In the genomic region with DNA sequence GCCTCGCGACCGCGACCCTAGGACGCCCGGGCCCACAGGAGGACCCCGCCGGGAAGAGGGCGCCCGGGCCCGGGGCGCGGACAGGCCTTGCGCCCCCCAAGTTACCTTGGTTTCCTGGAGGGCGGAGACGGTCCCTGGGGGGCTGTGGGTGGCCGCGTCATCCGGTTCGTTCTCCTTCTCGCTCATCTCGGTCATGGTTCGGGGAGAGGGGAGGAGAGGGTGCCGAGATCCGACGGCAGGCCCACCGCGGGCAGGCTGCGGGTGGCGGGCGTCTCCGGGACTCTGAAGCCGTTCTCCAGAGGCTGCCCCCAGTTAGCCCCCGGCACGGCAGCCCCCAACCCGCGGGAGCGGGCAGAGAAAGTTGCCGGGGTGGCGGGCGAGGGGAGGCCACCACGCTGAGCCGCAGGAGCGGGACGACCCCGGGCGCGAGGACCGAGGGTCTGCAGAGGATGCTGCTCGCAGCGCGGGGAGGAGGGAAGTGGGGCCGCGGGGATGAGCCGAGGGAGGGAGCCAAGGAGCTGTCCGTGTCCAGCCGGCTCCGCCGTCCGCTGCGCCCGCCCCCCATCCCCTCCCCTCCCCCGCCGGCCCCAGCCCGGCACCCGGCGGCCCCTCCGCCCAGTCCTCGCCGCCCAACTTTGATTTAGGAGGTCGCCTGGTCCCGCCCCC, we compare ENCODE assay signal across 8 cellular contexts. TPM values are rescaled to one million over a fixed set of nuclear protein-coding genes. Genes with fewer than 3 reads are reported as not detected.
DNase-seq lines count a peak whose midpoint lies in the region; ATAC-seq and TF ChIP-seq lines count a peak whose summit lies in the region.

A gene with protein sequence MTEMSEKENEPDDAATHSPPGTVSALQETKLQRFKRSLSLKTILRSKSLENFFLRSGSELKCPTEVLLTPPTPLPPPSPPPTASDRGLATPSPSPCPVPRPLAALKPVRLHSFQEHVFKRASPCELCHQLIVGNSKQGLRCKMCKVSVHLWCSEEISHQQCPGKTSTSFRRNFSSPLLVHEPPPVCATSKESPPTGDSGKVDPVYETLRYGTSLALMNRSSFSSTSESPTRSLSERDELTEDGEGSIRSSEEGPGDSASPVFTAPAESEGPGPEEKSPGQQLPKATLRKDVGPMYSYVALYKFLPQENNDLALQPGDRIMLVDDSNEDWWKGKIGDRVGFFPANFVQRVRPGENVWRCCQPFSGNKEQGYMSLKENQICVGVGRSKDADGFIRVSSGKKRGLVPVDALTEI (minus strand): TSS at position 638 of the 666 bp plus-strand sequence. CDS start 443 bp downstream, at position 195.

- TF ChIP-seq POLR2A in heart left ventricle (IDR thresholded peaks at IDR 0.05) (no peak), vagina (IDR thresholded peaks at IDR 0.05) (no peak), adrenal gland (IDR thresholded peaks at IDR 0.05) (no peak)

- H3K36me3 Mint-ChIP-seq in chondrocyte (ENCODE audit: low read depth), result no peaks in the 10 kb centered on the region

- H3K4me1 ChIP-seq in heart left ventricle (peaks cover 0 to 22% (median 15%) of the 10 kb centered on the region in 12 donors), muscle layer of duodenum (ENCODE audit: control insufficient read depth in 1 of 2, insufficient read depth in 2 of 2, low read length in 2 of 2) (peaks cover 3 to 21% of the 10 kb centered on the region in 2 donors), vagina (peaks cover 23% of the 10 kb centered on the region), adrenal gland (replicated peaks in 1 of 2) (peaks cover 8 to 20% of the 10 kb centered on the region in 2 donors)

- H3K9me3 Mint-ChIP-seq in chondrocyte (ENCODE audit: low read depth), result no peaks in the 10 kb centered on the region

- H3K36me3 ChIP-seq in heart left ventricle (no peaks in the 10 kb centered on the region), muscle layer of duodenum (ENCODE audit: control insufficient read depth in 1 of 2, insufficient read depth in 2 of 2, low read length in 2 of 2) (no peaks in the 10 kb centered on the region), vagina (no peaks in the 10 kb centered on the region), adrenal gland (replicated peaks in 1 of 2) (no peaks in the 10 kb centered on the region)

- H3K27ac Mint-ChIP-seq in chondrocyte (ENCODE audit: unreplicated experiment), result no peak within 1 kb of the TSS

- peaks cover 10 to 53% (median 28%) of the 10 kb centered on the region in 9 donors for H3K27me3 ChIP-seq in heart left ventricle
- peaks cover 19% of the 10 kb centered on the region for H3K27me3 ChIP-seq in muscle layer of duodenum (ENCODE audit: low read depth, low read length)
- H3K27me3 ChIP-seq in vagina, result no peaks in the 10 kb centered on the region
- H3K27me3 ChIP-seq in adrenal gland, result peaks cover 16% of the 10 kb centered on the region

- TF ChIP-seq CTCF in heart left ventricle (IDR thresholded peaks at IDR 0.05) (no peak), chondrocyte (IDR thresholded peaks at IDR 0.05) (no peak), vagina (IDR thresholded peaks at IDR 0.05) (no peak), adrenal gland (IDR thresholded peaks at IDR 0.05) (no peak)

- peak within 1 kb of the TSS; percentile 68 for H3K4me3 Mint-ChIP-seq in chondrocyte (ENCODE audit: unreplicated experiment)

- ATAC-seq in heart left ventricle, result peak in 2 of 4 donors; percentile 8 to 12

- H3K4me3 ChIP-seq in heart left ventricle, result peak within 1 kb of the TSS; percentile 22 to 55 (median 48)
- H3K4me3 ChIP-seq in muscle layer of duodenum (ENCODE audit: low read depth in 1 of 2, low read length in 2 of 2), result peak within 1 kb of the TSS; percentile 34 to 65
- peak within 1 kb of the TSS; percentile 43 to 51 for H3K4me3 ChIP-seq in vagina
- peak within 1 kb of the TSS in 2 of 4 donors; percentile 11 to 52 for H3K4me3 ChIP-seq in adrenal gland

- intact Hi-C loops in heart left ventricle (cut with DNase I), result no loop called here
- intact Hi-C loops in cardiac septum (cut with DNase I), result no loop called here
- intact Hi-C loops in vagina (cut with DNase I), result no loop called here
- intact Hi-C loops in adrenal gland (cut with DNase I), result no loop called here

- H3K4me1 Mint-ChIP-seq in chondrocyte (ENCODE audit: low read depth), result peaks cover 34% of the 10 kb centered on the region

- 0 to 1% (median 1%) methylated on average over 13 to 70 of the region's 72 CpGs for WGBS in heart left ventricle, 4 donors
- 0 to 4% (median 1%) methylated on average over 11 to 69 of the region's 72 CpGs for WGBS in adrenal gland, 4 donors

- peaks cover 10% of the 10 kb centered on the region for H3K27me3 Mint-ChIP-seq in chondrocyte (ENCODE audit: low read depth)

- H3K9me3 ChIP-seq in heart left ventricle (no peaks in the 10 kb centered on the region), muscle layer of duodenum (ENCODE audit: control insufficient read depth in 1 of 2, low read length in 2 of 2) (no peaks in the 10 kb centered on the region), vagina (no peaks in the 10 kb centered on the region), adrenal gland (replicated peaks in 1 of 3) (no peaks in the 10 kb centered on the region)

- H3K27ac ChIP-seq in heart left ventricle, result no peak within 1 kb of the TSS
- H3K27ac ChIP-seq in muscle layer of duodenum (ENCODE audit: low read length), result no peak within 1 kb of the TSS
- peak within 1 kb of the TSS; percentile 47 for H3K27ac ChIP-seq in vagina
- no peak within 1 kb of the TSS for H3K27ac ChIP-seq in adrenal gland

- DNase-seq in heart left ventricle (no peak), cardiac septum (ENCODE audit: low spot score) (no peak), chondrocyte (ENCODE audit: low spot score) (no peak), vagina (ENCODE audit: extremely low spot score in 2 of 2) (no peak), HK-2 (ENCODE audit: unreplicated experiment) (no peak), adrenal gland (no peak)
- DNase-seq in activated CD8-positive, alpha-beta memory T cell treated with anti-CD3 and anti-CD28 coated beads, Interleukin-2, amount 50 U/mL, for 48 hours, result no peak

RNA-seq across cellular contexts. Expression of the gene that starts here (rescaled TPM):
- total RNA-seq in heart left ventricle (1 to 10 TPM in 2 of 9 donors, under 1 TPM in 7; 0.16 to 3.6 (median 0.33) TPM), cardiac septum (0.67 TPM), chondrocyte (0.35 to 1.1 TPM (median 0.44 TPM) in 3 replicates), vagina (0.98 TPM), adrenal gland (1 to 10 TPM in 1 of 8 donors, under 1 TPM in 3, not detected in 4; 0.22 to 1.1 (median 0.60) TPM)
- polyA plus RNA-seq in heart left ventricle (1 to 10 TPM in 1 of 2 donors, under 1 TPM in 1; 0.76 to 5.3 TPM), adrenal gland (1 to 10 TPM in 1 of 3 donors, under 1 TPM in 2; 0.48 to 1.0 (median 0.48) TPM)
